8 cellular contexts compared by ENCODE assay signal in the genomic region with DNA sequence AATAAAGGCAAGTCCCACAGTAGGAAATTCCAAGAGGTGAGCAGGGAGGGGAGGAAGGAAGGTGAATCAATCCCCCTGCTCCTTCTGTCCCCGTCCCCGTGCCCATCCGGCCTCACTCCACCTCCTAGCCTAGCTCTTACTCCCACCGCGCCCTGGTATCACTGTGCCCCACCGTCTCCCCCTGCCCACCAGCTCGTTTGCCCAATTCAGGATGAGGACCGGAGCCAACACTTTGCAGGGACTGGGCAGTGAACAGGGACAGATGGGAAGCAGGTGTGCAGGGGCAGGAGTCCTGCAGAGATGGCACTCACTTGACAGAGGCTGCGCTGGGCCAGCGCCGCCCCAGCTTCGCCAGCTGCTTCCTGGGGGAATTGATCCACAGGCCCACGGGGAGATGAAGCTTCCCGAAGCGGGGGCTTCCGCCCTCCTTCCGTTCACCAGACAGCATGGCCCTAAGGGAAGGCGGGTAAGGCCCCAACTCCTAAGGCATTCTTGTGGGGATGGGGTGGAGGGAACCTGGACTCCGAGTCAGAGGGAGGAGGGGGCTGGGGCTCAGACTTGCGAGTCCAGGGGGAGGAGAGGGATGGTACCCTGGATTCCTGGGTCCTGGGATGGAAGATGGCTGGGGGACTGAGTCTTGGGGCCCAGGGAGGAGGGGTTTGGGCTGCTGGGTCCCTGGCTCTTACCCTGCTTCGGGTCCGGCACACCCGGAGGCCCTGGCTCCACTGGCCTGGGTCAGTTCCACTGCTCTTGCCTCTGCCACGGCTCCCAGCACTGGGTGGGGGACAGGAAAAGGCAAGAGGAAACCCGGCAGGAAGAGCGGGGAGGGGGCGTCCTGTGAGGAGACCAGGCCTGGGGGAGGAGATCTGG. TPM values are rescaled to one million over a fixed set of nuclear protein-coding genes. Genes with fewer than 3 reads are reported as not detected.
A peak's percentile ranks its signal among the peaks of the same experiment; 100 is the strongest.
DNase-seq lines count a peak whose midpoint lies in the region; ATAC-seq, FAIRE-seq and TF ChIP-seq lines count a peak whose summit lies in the region.

A gene with protein sequence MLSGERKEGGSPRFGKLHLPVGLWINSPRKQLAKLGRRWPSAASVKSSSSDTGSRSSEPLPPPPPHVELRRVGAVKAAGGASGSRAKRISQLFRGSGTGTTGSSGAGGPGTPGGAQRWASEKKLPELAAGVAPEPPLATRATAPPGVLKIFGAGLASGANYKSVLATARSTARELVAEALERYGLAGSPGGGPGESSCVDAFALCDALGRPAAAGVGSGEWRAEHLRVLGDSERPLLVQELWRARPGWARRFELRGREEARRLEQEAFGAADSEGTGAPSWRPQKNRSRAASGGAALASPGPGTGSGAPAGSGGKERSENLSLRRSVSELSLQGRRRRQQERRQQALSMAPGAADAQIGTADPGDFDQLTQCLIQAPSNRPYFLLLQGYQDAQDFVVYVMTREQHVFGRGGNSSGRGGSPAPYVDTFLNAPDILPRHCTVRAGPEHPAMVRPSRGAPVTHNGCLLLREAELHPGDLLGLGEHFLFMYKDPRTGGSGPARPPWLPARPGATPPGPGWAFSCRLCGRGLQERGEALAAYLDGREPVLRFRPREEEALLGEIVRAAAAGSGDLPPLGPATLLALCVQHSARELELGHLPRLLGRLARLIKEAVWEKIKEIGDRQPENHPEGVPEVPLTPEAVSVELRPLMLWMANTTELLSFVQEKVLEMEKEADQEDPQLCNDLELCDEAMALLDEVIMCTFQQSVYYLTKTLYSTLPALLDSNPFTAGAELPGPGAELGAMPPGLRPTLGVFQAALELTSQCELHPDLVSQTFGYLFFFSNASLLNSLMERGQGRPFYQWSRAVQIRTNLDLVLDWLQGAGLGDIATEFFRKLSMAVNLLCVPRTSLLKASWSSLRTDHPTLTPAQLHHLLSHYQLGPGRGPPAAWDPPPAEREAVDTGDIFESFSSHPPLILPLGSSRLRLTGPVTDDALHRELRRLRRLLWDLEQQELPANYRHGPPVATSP (minus strand): TSS at position 776 of the 870 bp plus-strand sequence. CDS start 328 bp downstream, at position 448.

- no peak for TF ChIP-seq POLR2A in K562 (conservative IDR thresholded peaks at IDR 0.05)
- TF ChIP-seq POLR2A in GM12892 (IDR thresholded peaks at IDR 0.05; ENCODE audit: low read depth, low read length), result no peak

- H4K20me1 ChIP-seq in KMS-11 (ENCODE audit: insufficient read depth) (no peaks in the 10 kb centered on the region), K562 (replicated peaks; ENCODE audit: control insufficient read depth, insufficient read depth, low read length) (no peaks in the 10 kb centered on the region)

- H3K4me3 ChIP-seq in KMS-11 (IDR thresholded peaks at IDR 0.05; ENCODE audit: insufficient read depth, low read depth, low read length), result no peak within 1 kb of the TSS
- H3K4me3 ChIP-seq in K562, result peak within 1 kb of the TSS; percentile 53
- peak within 1 kb of the TSS; percentile 56 to 63 for H3K4me3 ChIP-seq in kidney (ENCODE audit: low read length in 2 of 2)
- H3K4me3 ChIP-seq in stomach smooth muscle (ENCODE audit: low read length in 2 of 2), result peak within 1 kb of the TSS; percentile 55 to 70

- no peak for TF ChIP-seq RAD21 in K562 (CRISPR knock-in tag; conservative IDR thresholded peaks at IDR 0.05 in 1 of 2, IDR thresholded peaks at IDR 0.05 in 1 of 2)

- FAIRE-seq in K562 (lab: Jason Lieb, UNC) (no peak), kidney (lab: Jason Lieb, UNC) (no peak), GM12892 (lab: Jason Lieb, UNC) (no peak)

- peaks cover 3% of the 10 kb centered on the region for H3K9me1 ChIP-seq in K562 (ENCODE audit: control insufficient read depth, insufficient read depth, low read length)

- H3K36me3 ChIP-seq in KMS-11 (ENCODE audit: insufficient read depth) (no peaks in the 10 kb centered on the region), K562 (ENCODE audit: control insufficient read depth, insufficient read depth, low read length) (no peaks in the 10 kb centered on the region), kidney (ENCODE audit: control insufficient read depth in 1 of 2, insufficient read depth in 2 of 2, low read length in 2 of 2) (no peaks in the 10 kb centered on the region), stomach smooth muscle (ENCODE audit: control insufficient read depth in 2 of 2, insufficient read depth in 2 of 2, low read length in 2 of 2) (no peaks in the 10 kb centered on the region)

- TF ChIP-seq CTCF in KMS-11 (conservative IDR thresholded peaks at IDR 0.05; ENCODE audit: low read depth, low read length) (no peak), K562 (IDR thresholded peaks at IDR 0.05 in 2 of 3, conservative IDR thresholded peaks at IDR 0.05 in 1 of 3; ENCODE audit: insufficient read depth in 2 of 3, low read depth in 1 of 3, low read length in 3 of 3) (no peak), kidney (IDR thresholded peaks at IDR 0.05; ENCODE audit: borderline replicate concordance, extremely low read depth, insufficient read depth) (no peak)

- in situ Hi-C loops in K562 (cut with MboI), result loop anchor here (5.0 kb wide), 1 partner anchor 93 kb away; the partner anchor contains the start of gene CA11

- intact Hi-C loops in K562 (cut with micrococcal nuclease), result loop anchor here (2.0 to 5.0 kb wide), 2 partner anchors 41 to 93 kb away; partner anchors contain the start of gene CA11
- intact Hi-C loops in kidney (cut with DNase I), result no loop called here

- POLR2A ChIA-PET in K562 (lab: Yijun Ruan, JAX), result interaction anchor here (0.6 to 1.7 kb wide), 3 partner anchors 28 to 121 kb away, joined by 3 to 7 read pairs (median 5); partner anchors contain the start of genes RPL18 and SPHK2

- H3K79me2 ChIP-seq in KMS-11 (ENCODE audit: insufficient read depth, low read depth), result no peaks in the 10 kb centered on the region
- peaks cover 8% of the 10 kb centered on the region; the same call in 2 of the 3 replicates for H3K79me2 ChIP-seq in K562 (ENCODE audit: control insufficient read depth, insufficient read depth, low read length)

- H3K27ac ChIP-seq in KMS-11 (no peak within 1 kb of the TSS), K562 (ENCODE audit: extremely low read depth, low read depth, low read length) (peak within 1 kb of the TSS; percentile 82), kidney (ENCODE audit: low read depth in 2 of 2, low read length in 2 of 2) (peak within 1 kb of the TSS; percentile 78 to 84), stomach smooth muscle (ENCODE audit: low read length) (peak within 1 kb of the TSS; percentile 24)

- no peak for TF ChIP-seq EP300 in K562 (IDR thresholded peaks at IDR 0.05; ENCODE audit: low read length)

- H2AFZ ChIP-seq in KMS-11 (ENCODE audit: low read depth) (peak within 1 kb of the TSS; percentile 81), K562 (ENCODE audit: low read depth, low read length) (peak within 1 kb of the TSS; percentile 89)

- TSS peak; percentile 79 for BruUV-seq in K562 (replicated peaks; lab: Mats Ljungman, UMichigan)

- H3K4me1 ChIP-seq in KMS-11 (ENCODE audit: low read depth, poor library complexity, severe bottlenecking) (peaks cover 9% of the 10 kb centered on the region), K562 (replicated peaks in 1 of 2; ENCODE audit: control insufficient read depth in 2 of 2, insufficient read depth in 2 of 2, low read length in 2 of 2) (peaks cover 43 to 52% of the 10 kb centered on the region in 2 experiments), kidney (ENCODE audit: control insufficient read depth in 1 of 2, insufficient read depth in 1 of 2, low read depth in 1 of 2, low read length in 2 of 2) (peaks cover 0 to 9% of the 10 kb centered on the region in 2 donors), stomach smooth muscle (ENCODE audit: control insufficient read depth, insufficient read depth, low read length) (peaks cover 16% of the 10 kb centered on the region)

- H3K9me3 ChIP-seq in K562 (replicated peaks; ENCODE audit: control insufficient read depth, insufficient read depth, low read depth, low read length) (no peaks in the 10 kb centered on the region), kidney (ENCODE audit: control insufficient read depth in 1 of 2, low read length in 2 of 2) (no peaks in the 10 kb centered on the region), stomach smooth muscle (ENCODE audit: control insufficient read depth in 2 of 2, low read length in 2 of 2) (no peaks in the 10 kb centered on the region)

- DNase-seq in K562 (ENCODE audit: extremely low read depth in 1 of 4, low spot score in 3 of 4), result no peak
- peak; percentile 90 for DNase-seq in kidney
- DNase-seq in GM12892 (ENCODE audit: insufficient read length), result no peak
- DNase-seq in stimulated activated CD4-positive, alpha-beta T cell treated with anti-CD3 and anti-CD28 coated beads, Interleukin-4, amount 100 ng/mL, for 1 hour, result no peak
- DNase-seq in superior temporal gyrus (ENCODE audit: extremely low spot score), result no peak

- ATAC-seq in K562 (no peak), GM18519 (IDR thresholded peaks at IDR 0.05; ENCODE audit: low FRiP score, unreplicated experiment) (no peak)

- H3K4me2 ChIP-seq in KMS-11 (peak within 1 kb of the TSS; percentile 54), K562 (ENCODE audit: insufficient read depth, low read length) (peak within 1 kb of the TSS; percentile 89)

- 74% methylated on average over 19 of the region's 27 CpGs for WGBS in K562 (ENCODE audit: insufficient coverage, low coverage, missing lambda C conversion rate)

- H3K27me3 ChIP-seq in KMS-11 (ENCODE audit: insufficient read depth, low read depth) (peaks cover 37% of the 10 kb centered on the region), K562 (ENCODE audit: control insufficient read depth in 2 of 2, insufficient read depth in 2 of 2, low read length in 2 of 2) (no peaks in the 10 kb centered on the region), stomach smooth muscle (ENCODE audit: control insufficient read depth in 1 of 2, insufficient read depth in 2 of 2, low read length in 2 of 2) (peaks cover 0 to 14% of the 10 kb centered on the region in 2 donors)

- no peak within 1 kb of the TSS for H3K9ac ChIP-seq in KMS-11
- peak within 1 kb of the TSS; percentile 68 to 95 for H3K9ac ChIP-seq in K562 (ENCODE audit: insufficient read depth in 1 of 2, low read depth in 2 of 2, low read length in 2 of 2)
- peak within 1 kb of the TSS; percentile 58 to 73 for H3K9ac ChIP-seq in kidney (ENCODE audit: low read length in 2 of 2)
- peak within 1 kb of the TSS in 1 of 2 donors; percentile 13 for H3K9ac ChIP-seq in stomach smooth muscle (ENCODE audit: low read length in 2 of 2)

- CTCF ChIA-PET in K562 (lab: Yijun Ruan, JAX; ENCODE audit: low intra/inter-chr PET ratio), result no interaction called here

RNA-seq across cellular contexts. Expression of the gene that starts here (rescaled TPM):
- total RNA-seq in K562 (2011; cell fraction: chromatin; rRNA removed; ENCODE audit: low replicate concordance), result 10.4 and 13.7 TPM in 2 replicates
- 7.4 and 8.8 TPM in 2 replicates for total RNA-seq in K562 (2011; cell fraction: nucleolus; rRNA removed)
- total RNA-seq in K562 (2011; cell fraction: nucleoplasm; rRNA removed), result 10.0 and 11.1 TPM in 2 replicates
- total RNA-seq in K562 (2014; rRNA removed), result 2.7 and 3.7 TPM in 2 replicates
- 0.58 and 0.61 TPM in 2 replicates for total RNA-seq in K562 (2014; rRNA removed; fragmentation: Illumina TruSeq; extraction: Trizol)
- 1.4 and 1.7 TPM in 2 replicates for total RNA-seq in K562 (2015; rRNA removed; fragmentation: Illumina TruSeq; extraction: Trizol)
- 3.4 and 4.6 TPM in 2 replicates for total RNA-seq in K562 (2021)
- polyA plus RNA-seq in K562 (2011; rRNA removed), result 1.4 and 2.1 TPM in 2 replicates
- 2.3 and 3.3 TPM in 2 replicates for polyA plus RNA-seq in K562 (2011; cell fraction: cytosol; rRNA removed)
- 5.2 and 8.5 TPM in 2 replicates for polyA plus RNA-seq in K562 (2011; cell fraction: nucleus; rRNA removed)
- 3.2 and 5.2 TPM in 2 replicates for polyA plus RNA-seq in K562 (2012)
- polyA plus RNA-seq in K562 (2014; fragmentation: Illumina TruSeq; extraction: Trizol), result 1.5 and 2.6 TPM in 2 replicates
- polyA plus RNA-seq in K562 (2014; fragmentation: Nextera tagmentation; extraction: Ambion mirVana), result under 1 TPM; 0.20 to 0.24 TPM
- 4.7 and 6.1 TPM in 2 replicates for polyA plus RNA-seq in K562 (2014; rRNA removed)
- polyA minus RNA-seq in K562 (2011; rRNA and poly(A)+ RNA removed), result 1.1 and 1.6 TPM in 2 replicates
- 1.0 and 4.6 TPM in 2 replicates for polyA minus RNA-seq in K562 (2011; cell fraction: cytosol; rRNA and poly(A)+ RNA removed)
- 1.3 and 2.0 TPM in 2 replicates for polyA minus RNA-seq in K562 (2011; cell fraction: nucleus; rRNA and poly(A)+ RNA removed)
- total RNA-seq in kidney, result 23.3 TPM
- 13.6 TPM for polyA plus RNA-seq in kidney (ENCODE audit: insufficient read depth, low read depth, low replicate concordance)
- not detected for polyA plus RNA-seq in GM12892 (2012; ENCODE audit: missing spikeins)
